35 cellular contexts compared by ENCODE assay signal in the genomic region with DNA sequence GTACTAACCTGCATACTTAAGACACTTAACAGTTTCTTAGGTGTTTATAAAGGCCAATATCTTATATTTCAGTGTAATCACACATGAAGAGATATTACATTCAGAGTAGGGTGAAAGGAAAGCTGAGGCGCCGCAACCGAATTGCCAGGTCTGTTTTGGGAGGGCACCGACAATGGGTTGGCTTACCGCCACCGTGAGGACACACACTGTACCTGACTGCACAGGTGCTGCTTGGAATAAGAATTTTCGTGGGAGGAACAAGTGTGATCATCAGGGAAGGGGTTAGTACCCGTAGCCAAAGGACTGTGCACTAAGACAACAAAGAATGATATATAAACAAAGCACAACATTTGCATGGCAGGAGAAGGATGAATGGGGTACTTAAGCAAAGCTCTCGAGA.
"Had no signal": no experiment of that assay in that cellular context is flagged by ENCODE, and none has a peak within 500 bp of the region (broad histone marks: within the 10 kb centered on the region; RNA-seq: fewer than 3 reads in every experiment).

No MANE protein-coding gene starts in this region.

- H3K27ac ChIP-seq: cardiac muscle cell, colonic mucosa, dorsolateral prefrontal cortex, heart right ventricle, lower lobe of right lung, neural progenitor cell, parathyroid adenoma, psoas muscle, sigmoid colon, stomach, suprapubic skin, tibial nerve had no signal

- H3K36me3 ChIP-seq: cardiac muscle cell, colonic mucosa, heart right ventricle, lower lobe of right lung, neural progenitor cell, sigmoid colon, stomach, suprapubic skin, tibial nerve had no signal

- H3K4me1 Mint-ChIP-seq: activated CD4-positive, alpha-beta T cell treated with anti-CD3 and anti-CD28 coated beads for 36 hours; activated CD8-positive, alpha-beta memory T cell treated with anti-CD3 and anti-CD28 coated beads, Interleukin-2, amount 10 ng/mL, durations not matched to agents 7 days and 5 days; natural killer cell; neural progenitor cell; stimulated activated naive B cell treated with anti-CD40 and anti-IgM and Interleukin-4, amounts not matched to agents 10 μg/mL and 1 μg/mL and 100 μg/mL, for 72 hours had no signal

- H3K27me3 ChIP-seq: cardiac muscle cell, colonic mucosa, heart right ventricle, neural progenitor cell, sigmoid colon, stomach, suprapubic skin, tibial nerve had no signal

- FAIRE-seq: endothelial cell of umbilical vein, small intestine had no signal

- H3K36me3 Mint-ChIP-seq: activated CD8-positive, alpha-beta memory T cell treated with anti-CD3 and anti-CD28 coated beads, Interleukin-2, amount 10 ng/mL, durations not matched to agents 7 days and 5 days; activated naive CD8-positive, alpha-beta T cell; natural killer cell; neural progenitor cell; stimulated activated naive B cell treated with anti-CD40 and anti-IgM and Interleukin-4, amounts not matched to agents 10 μg/mL and 1 μg/mL and 100 μg/mL, for 72 hours had no signal

- H3K27me3 Mint-ChIP-seq: activated CD4-positive, alpha-beta T cell treated with anti-CD3 and anti-CD28 coated beads for 36 hours; activated CD8-positive, alpha-beta memory T cell treated with anti-CD3 and anti-CD28 coated beads, Interleukin-2, amount 10 ng/mL, durations not matched to agents 7 days and 5 days; activated naive CD8-positive, alpha-beta T cell; effector memory CD8-positive, alpha-beta T cell had no signal

- H3K9me3 ChIP-seq: colonic mucosa, lower lobe of right lung, psoas muscle, sigmoid colon, stomach, suprapubic skin, tibial nerve had no signal

- ATAC-seq: activated CD4-positive, alpha-beta T cell treated with anti-CD3 and anti-CD28 coated beads for 36 hours; activated CD8-positive, alpha-beta memory T cell treated with anti-CD3 and anti-CD28 coated beads, Interleukin-2, amount 10 ng/mL, durations not matched to agents 7 days and 5 days; activated CD8-positive, alpha-beta T cell treated with anti-CD3 and anti-CD28 coated beads, Interleukin-2, amount 10 ng/mL, durations not matched to agents 7 days and 5 days; effector memory CD8-positive, alpha-beta T cell; esophagus mucosa; heart right ventricle; left lobe of liver; lower lobe of right lung; natural killer cell; psoas muscle; stimulated activated naive B cell treated with anti-CD40 and anti-IgM and Interleukin-4, amounts not matched to agents 10 μg/mL and 1 μg/mL and 100 μg/mL, for 72 hours had no signal

- H3K9ac ChIP-seq: neural progenitor cell, parathyroid adenoma had no signal

- H3K4me1 ChIP-seq: colonic mucosa, lower lobe of right lung, neural progenitor cell, parathyroid adenoma, psoas muscle, sigmoid colon, stomach, suprapubic skin, tibial nerve had no signal

- H3K4me2 ChIP-seq: neural progenitor cell had no signal

- H3K27ac Mint-ChIP-seq: activated CD4-positive, alpha-beta T cell treated with anti-CD3 and anti-CD28 coated beads for 36 hours; activated CD8-positive, alpha-beta memory T cell treated with anti-CD3 and anti-CD28 coated beads, Interleukin-2, amount 10 ng/mL, durations not matched to agents 7 days and 5 days; activated CD8-positive, alpha-beta T cell treated with anti-CD3 and anti-CD28 coated beads, Interleukin-2, amount 10 ng/mL, durations not matched to agents 7 days and 5 days; activated naive CD8-positive, alpha-beta T cell; effector memory CD8-positive, alpha-beta T cell; natural killer cell; neural progenitor cell; stimulated activated naive B cell treated with anti-CD40 and anti-IgM and Interleukin-4, amounts not matched to agents 10 μg/mL and 1 μg/mL and 100 μg/mL, for 72 hours had no signal

- H3K4me3 Mint-ChIP-seq: activated CD4-positive, alpha-beta T cell treated with anti-CD3 and anti-CD28 coated beads for 36 hours; activated CD8-positive, alpha-beta memory T cell treated with anti-CD3 and anti-CD28 coated beads, Interleukin-2, amount 10 ng/mL, durations not matched to agents 7 days and 5 days; activated CD8-positive, alpha-beta T cell treated with anti-CD3 and anti-CD28 coated beads, Interleukin-2, amount 10 ng/mL, durations not matched to agents 7 days and 5 days; activated naive CD8-positive, alpha-beta T cell; effector memory CD8-positive, alpha-beta T cell; natural killer cell; neural progenitor cell; stimulated activated naive B cell treated with anti-CD40 and anti-IgM and Interleukin-4, amounts not matched to agents 10 μg/mL and 1 μg/mL and 100 μg/mL, for 72 hours had no signal

- H3K4me3 ChIP-seq: cardiac muscle cell, colonic mucosa, dorsolateral prefrontal cortex, heart right ventricle, lower lobe of right lung, neural progenitor cell, psoas muscle, sigmoid colon, stomach, suprapubic skin, tibial nerve had no signal

- H3K79me2 ChIP-seq: parathyroid adenoma had no signal

- H3K9me3 Mint-ChIP-seq: neural progenitor cell; stimulated activated naive B cell treated with anti-CD40 and anti-IgM and Interleukin-4, amounts not matched to agents 10 μg/mL and 1 μg/mL and 100 μg/mL, for 72 hours had no signal

- DNase-seq: activated CD4-positive, alpha-beta T cell treated with anti-CD3 and anti-CD28 coated beads for 36 hours; activated CD4-positive, CD25-positive, alpha-beta regulatory T cell; activated CD8-positive, alpha-beta memory T cell treated with anti-CD3 and anti-CD28 coated beads, Interleukin-2, amount 10 ng/mL, durations not matched to agents 7 days and 5 days; activated CD8-positive, alpha-beta T cell treated with anti-CD3 and anti-CD28 coated beads, Interleukin-2, amount 10 ng/mL, durations not matched to agents 7 days and 5 days; activated effector memory CD4-positive, alpha-beta T cell treated with Interleukin-2 at 50 U/mL for 16 hours; activated naive CD4-positive, alpha-beta T cell treated with Interleukin-2 at 50 U/mL for 16 hours; anterior cingulate cortex; cerebellar nuclear complex; colonic mucosa; dorsolateral prefrontal cortex; effector memory CD8-positive, alpha-beta T cell; foreskin fibroblast; heart right ventricle; kidney glomerular epithelial cell; lower lobe of right lung; mesenchymal stem cell; natural killer cell; occipital lobe; psoas muscle; sigmoid colon; small intestine; stimulated activated CD4-positive, alpha-beta T cell treated with anti-CD3 and anti-CD28 coated beads, Interleukin-1b, Interleukin-23, amount 100 ng/mL, for 48 hours; stimulated activated CD4-positive, alpha-beta T cell treated with anti-CD3 and anti-CD28 coated beads, Interleukin-4, amount 100 ng/mL, for 4 hours; stimulated activated CD8-positive, alpha-beta memory T cell treated with anti-CD3 and anti-CD28 coated beads, Interleukin-4, amount 100 ng/mL, for 48 hours; stimulated activated naive B cell treated with anti-CD40 and anti-IgM and Interleukin-4, amounts not matched to agents 10 μg/mL and 1 μg/mL and 100 μg/mL, for 72 hours; stomach had no signal

- H2AFZ ChIP-seq: neural progenitor cell, parathyroid adenoma had no signal
